In the genomic region with DNA sequence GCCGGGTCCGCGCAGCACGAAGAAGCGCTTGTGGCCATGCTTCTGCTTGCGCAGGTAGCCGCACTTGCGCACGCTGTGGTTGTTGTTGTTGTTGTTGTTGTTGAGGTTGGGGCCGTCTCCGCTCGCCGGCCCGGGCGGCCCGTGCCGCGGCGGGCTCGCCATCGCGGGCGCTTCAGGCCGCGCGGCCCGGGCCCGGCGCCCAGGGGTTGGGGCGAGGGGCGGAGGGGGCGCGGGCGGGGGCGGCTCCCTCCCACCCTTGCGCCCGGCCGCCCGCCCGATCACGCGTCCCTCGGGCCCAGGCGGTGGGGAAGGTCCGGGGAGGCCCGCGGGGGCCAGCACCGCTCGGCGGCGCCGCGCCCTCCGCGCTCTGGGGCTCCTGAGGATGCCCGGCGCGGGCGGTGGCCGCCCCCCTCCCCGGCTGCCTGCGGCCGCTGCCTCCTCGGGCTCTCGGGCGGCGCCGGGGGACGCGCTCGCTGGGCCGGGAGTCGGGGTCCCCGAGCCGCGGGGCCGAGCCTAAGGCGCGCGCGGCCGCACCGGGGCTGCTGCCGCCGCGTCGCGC, we compare ENCODE assay signal across 8 cellular contexts. TPM values are rescaled to one million over a fixed set of nuclear protein-coding genes. Genes with fewer than 3 reads are reported as not detected.
DNase-seq lines count a peak whose midpoint lies in the region; ATAC-seq, FAIRE-seq and TF ChIP-seq lines count a peak whose summit lies in the region.

No MANE protein-coding gene starts in this region.

- no peak overlapping the region for H2AFZ ChIP-seq in smooth muscle cell (ENCODE audit: low read depth)

- H3K4me3 ChIP-seq in right atrium auricular region (peak overlapping the region; percentile 81 to 84), smooth muscle cell (peak overlapping the region; percentile 91)

- no peaks in the 10 kb centered on the region for H3K79me2 ChIP-seq in smooth muscle cell (ENCODE audit: low read depth)

- no peaks in the 10 kb centered on the region for H3K9me3 Mint-ChIP-seq in activated CD8-positive, alpha-beta memory T cell treated with anti-CD3 and anti-CD28 coated beads, Interleukin-2, amount 10 ng/mL, durations not matched to agents 7 days and 5 days (ENCODE audit: low read depth)
- H3K9me3 Mint-ChIP-seq in activated B cell treated with CpG ODN at 0.5 μM for 24 hours = no peaks in the 10 kb centered on the region

- peak; percentile 15 for ATAC-seq in activated CD8-positive, alpha-beta memory T cell treated with anti-CD3 and anti-CD28 coated beads, Interleukin-2, amount 10 ng/mL, durations not matched to agents 7 days and 5 days
- peak; percentile 19 for ATAC-seq in HG02852 (IDR thresholded peaks at IDR 0.05; ENCODE audit: unreplicated experiment)
- ATAC-seq in activated B cell treated with CpG ODN at 0.5 μM for 24 hours (ENCODE audit: low read depth) = peak; percentile 19

- TF ChIP-seq CTCF in activated B cell treated with CpG ODN at 0.5 μM for 24 hours (IDR thresholded peaks at IDR 0.05) (no peak), right atrium auricular region (IDR thresholded peaks at IDR 0.05) (no peak), smooth muscle cell (IDR thresholded peaks at IDR 0.05; ENCODE audit: borderline replicate concordance, insufficient read depth, poor library complexity, severe bottlenecking) (no peak)

- H3K9me3 ChIP-seq in right atrium auricular region (no peaks in the 10 kb centered on the region), smooth muscle cell (replicated peaks; ENCODE audit: low read depth) (no peaks in the 10 kb centered on the region)

- no peak for FAIRE-seq in GM12891 (lab: Jason Lieb, UNC)

- H3F3A ChIP-seq in smooth muscle cell (ENCODE audit: low read depth) = peaks cover 3% of the 10 kb centered on the region

- TF ChIP-seq POLR2A in GM12891 (IDR thresholded peaks at IDR 0.05; ENCODE audit: low read depth, low read length) = no peak

- H3K4me1 ChIP-seq in right atrium auricular region (peaks cover 0 to 58% of the 10 kb centered on the region in 2 donors), smooth muscle cell (ENCODE audit: low read depth) (peaks cover 7% of the 10 kb centered on the region)

- H3K27me3 ChIP-seq in right atrium auricular region (no peaks in the 10 kb centered on the region), smooth muscle cell (ENCODE audit: low read depth) (peaks cover 18% of the 10 kb centered on the region)

- H4K20me1 ChIP-seq in smooth muscle cell (ENCODE audit: low read depth) = peaks cover 2% of the 10 kb centered on the region

- no peak overlapping the region for H3K27ac Mint-ChIP-seq in activated CD8-positive, alpha-beta memory T cell treated with anti-CD3 and anti-CD28 coated beads, Interleukin-2, amount 10 ng/mL, durations not matched to agents 7 days and 5 days
- H3K27ac Mint-ChIP-seq in activated B cell treated with CpG ODN at 0.5 μM for 24 hours = no peak overlapping the region

- peak overlapping the region; percentile 22 for H3K9ac ChIP-seq in smooth muscle cell (ENCODE audit: low read depth)

- H3K36me3 ChIP-seq in right atrium auricular region = peaks cover 39% of the 10 kb centered on the region
- H3K36me3 ChIP-seq in smooth muscle cell (ENCODE audit: low read depth) = no peaks in the 10 kb centered on the region

- no peak for DNase-seq in activated CD8-positive, alpha-beta memory T cell treated with anti-CD3 and anti-CD28 coated beads, Interleukin-2, amount 10 ng/mL, durations not matched to agents 7 days and 5 days
- DNase-seq in activated CD8-positive, alpha-beta memory T cell treated with anti-CD3 and anti-CD28 coated beads, Interleukin-2, amount 50 U/mL, for 4 hours = no peak
- DNase-seq in activated B cell treated with CpG ODN at 0.5 μM for 24 hours (peak; percentile 34), right atrium auricular region (ENCODE audit: low spot score) (no peak), smooth muscle cell (lab: John Stamatoyannopoulos, UW; ENCODE audit: unreplicated experiment) (no peak), inferior parietal cortex (ENCODE audit: extremely low spot score) (no peak), GM12891 (ENCODE audit: insufficient read length, low spot score) (no peak)

- H3K27ac ChIP-seq in right atrium auricular region = peak overlapping the region; percentile 94
- H3K27ac ChIP-seq in smooth muscle cell (ENCODE audit: low read depth) = no peak overlapping the region

- no peaks in the 10 kb centered on the region for H3K36me3 Mint-ChIP-seq in activated CD8-positive, alpha-beta memory T cell treated with anti-CD3 and anti-CD28 coated beads, Interleukin-2, amount 10 ng/mL, durations not matched to agents 7 days and 5 days
- H3K36me3 Mint-ChIP-seq in activated B cell treated with CpG ODN at 0.5 μM for 24 hours (ENCODE audit: low read depth) = peaks cover 6% of the 10 kb centered on the region

- peak overlapping the region; percentile 91 for H3K4me2 ChIP-seq in smooth muscle cell

- under 1% methylated on average over 50 of the region's 88 CpGs for WGBS in smooth muscle cell (ENCODE audit: low lambda C conversion rate)

- peak overlapping the region; percentile 47 for H3K4me3 Mint-ChIP-seq in activated CD8-positive, alpha-beta memory T cell treated with anti-CD3 and anti-CD28 coated beads, Interleukin-2, amount 10 ng/mL, durations not matched to agents 7 days and 5 days
- H3K4me3 Mint-ChIP-seq in activated B cell treated with CpG ODN at 0.5 μM for 24 hours = peak overlapping the region; percentile 75

- CTCF ChIA-PET in activated CD8-positive, alpha-beta memory T cell treated with anti-CD3 and anti-CD28 coated beads, Interleukin-2, amount 10 ng/mL, durations not matched to agents 7 days and 5 days (lab: Charles Lee) = interaction anchor here (0.9 to 1.3 kb wide), 2 partner anchors 35 to 216 kb away, joined by 3 read pairs; no protein-coding TSS in a partner anchor
- CTCF ChIA-PET in activated B cell treated with CpG ODN at 0.5 μM for 24 hours (lab: Charles Lee) = interaction anchor here (1.2 kb wide), 1 partner anchor 640 kb away, joined by 7 read pairs; no protein-coding TSS in a partner anchor

- peaks cover 22% of the 10 kb centered on the region for H3K27me3 Mint-ChIP-seq in activated CD8-positive, alpha-beta memory T cell treated with anti-CD3 and anti-CD28 coated beads, Interleukin-2, amount 10 ng/mL, durations not matched to agents 7 days and 5 days
- H3K27me3 Mint-ChIP-seq in activated B cell treated with CpG ODN at 0.5 μM for 24 hours = peaks cover 4% of the 10 kb centered on the region

- H3K4me1 Mint-ChIP-seq in activated CD8-positive, alpha-beta memory T cell treated with anti-CD3 and anti-CD28 coated beads, Interleukin-2, amount 10 ng/mL, durations not matched to agents 7 days and 5 days = peaks cover 10% of the 10 kb centered on the region
- peaks cover 7% of the 10 kb centered on the region for H3K4me1 Mint-ChIP-seq in activated B cell treated with CpG ODN at 0.5 μM for 24 hours

- intact Hi-C loops in activated B cell treated with CpG ODN at 0.5 μM for 24 hours (cut with micrococcal nuclease) = loop anchor here (1.0 to 10.0 kb wide), 6 partner anchors 624 to 1571 kb away; a partner anchor contains a TSS

- POLR2A ChIA-PET in activated B cell treated with CpG ODN at 0.5 μM for 24 hours (lab: Charles Lee) = interaction anchor here (1.3 to 1.5 kb wide), 2 partner anchors 624 kb away, joined by 4 to 9 read pairs; no protein-coding TSS in a partner anchor

TF ChIP-seq in GM12891, 5 proteins besides CTCF, POLR2A, EP300 and RAD21:
- no peak for TF ChIP-seq POLR2AphosphoS5 (IDR thresholded peaks at IDR 0.05; ENCODE audit: low read depth, low read length)
- TF ChIP-seq PAX5 (IDR thresholded peaks at IDR 0.05; ENCODE audit: insufficient read depth, low read length, severe bottlenecking) = no peak
- TF ChIP-seq POU2F2 (IDR thresholded peaks at IDR 0.05; ENCODE audit: low read depth, low read length) = no peak
- no peak for TF ChIP-seq TAF1 (IDR thresholded peaks at IDR 0.05; ENCODE audit: low read depth, low read length)
- TF ChIP-seq SPI1 (IDR thresholded peaks at IDR 0.05; ENCODE audit: low read depth, low read length) = no peak
TF ChIP-seq in GM12891: peak in this region for 0.

RNA-seq across cellular contexts. Expression of a gene that starts 0.4 kb away (rescaled TPM):
- total RNA-seq in activated CD8-positive, alpha-beta memory T cell treated with anti-CD3 and anti-CD28 coated beads, Interleukin-2, amount 10 ng/mL, durations not matched to agents 7 days and 5 days = 1 to 10 TPM; 1.6 to 2.0 TPM
- total RNA-seq in activated B cell treated with CpG ODN at 0.5 μM for 24 hours = 4.2 and 4.4 TPM in 2 replicates
- total RNA-seq in right atrium auricular region = 10 to 100 TPM; 21.2 to 57.6 TPM
- 0.72 and 0.90 TPM in 2 replicates for total RNA-seq in smooth muscle cell
- polyA plus RNA-seq in smooth muscle cell = 1.2 and 1.7 TPM in 2 replicates
- 0.01 TPM for polyA plus RNA-seq in GM12891 (2012; ENCODE audit: low read depth, missing spikeins)
